Comparison of ENCODE assay signal across 8 cellular contexts in the genomic region with DNA sequence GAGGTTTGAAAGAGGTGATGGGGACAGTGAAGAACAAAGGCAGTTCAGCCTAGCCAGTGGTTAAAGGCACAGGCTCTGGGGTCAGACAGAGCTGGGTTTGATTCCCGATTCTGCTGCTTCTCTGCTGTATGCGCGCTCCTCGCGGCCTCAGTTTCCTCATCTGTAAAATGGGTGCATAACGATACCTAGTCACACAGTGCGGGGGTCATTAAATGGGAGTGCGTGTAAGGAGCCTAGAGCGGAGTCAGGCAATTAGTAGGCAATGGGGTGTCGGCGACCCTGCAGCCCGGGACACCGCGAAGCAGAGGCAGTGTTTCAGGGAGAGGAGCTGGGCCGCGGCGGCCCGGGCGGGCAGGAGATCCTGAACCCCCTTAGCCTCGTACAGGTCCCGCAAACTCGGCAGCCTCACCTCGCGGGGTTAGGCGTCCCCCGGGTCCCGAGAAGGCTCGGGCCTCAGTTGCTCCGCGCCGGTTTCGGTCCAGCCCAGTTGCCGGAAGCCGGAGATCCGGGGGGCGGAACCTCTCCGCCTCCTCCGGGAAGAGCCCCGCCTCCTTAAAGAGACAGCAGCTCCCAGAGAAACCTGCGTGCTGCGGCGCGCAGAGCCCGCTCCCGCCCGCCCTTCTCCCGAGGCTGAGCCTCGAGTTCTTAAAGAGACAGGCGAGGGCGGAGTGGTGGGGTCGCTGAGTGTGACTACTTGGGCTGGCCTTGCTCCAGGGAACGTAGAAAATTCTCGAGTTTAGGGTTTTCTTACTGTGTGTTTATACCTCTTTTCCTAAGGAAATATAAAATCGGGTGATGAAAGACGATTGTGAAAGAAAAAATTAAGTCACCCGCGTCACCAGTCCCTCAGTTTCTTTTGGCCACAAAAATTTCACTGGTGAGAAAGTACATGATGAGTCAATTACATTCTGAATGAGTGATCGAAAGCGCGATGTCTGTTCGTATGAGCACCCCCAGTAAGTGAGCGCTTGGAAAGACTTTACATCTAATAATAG. TPM values are rescaled to one million over a fixed set of nuclear protein-coding genes. Genes with fewer than 3 reads are reported as not detected.
DNase-seq lines count a peak whose midpoint lies in the region; ATAC-seq and TF ChIP-seq lines count a peak whose summit lies in the region.

Gene YIPF1 (minus strand): TSS at position 494 of the 995 bp plus-strand sequence. CDS start 860 bp downstream, outside the sequence.

- peak; percentile 81 to 94 (median 83) for DNase-seq in CD4-positive, CD25-positive, alpha-beta regulatory T cell
- DNase-seq in NCI-H748 treated with DMSO at 0.1 percent for 48 hours (lab: John Stamatoyannopoulos, UW), result peak; percentile 80
- peak; percentile 89 for DNase-seq in activated CD8-positive, alpha-beta T cell treated with anti-CD3 and anti-CD28 coated beads for 36 hours
- DNase-seq in ecto neural progenitor cell (ENCODE audit: low spot score), result peak; percentile 89
- DNase-seq in lower leg skin (ENCODE audit: low spot score in 2 of 2), result peak; percentile 88 to 98
- peak; percentile 77 to 86 for DNase-seq in stimulated activated CD4-positive, alpha-beta T cell treated with anti-CD3 and anti-CD28 coated beads, Interleukin-4, amount 100 ng/mL, for 4 hours

- TF ChIP-seq CTCF in activated CD8-positive, alpha-beta T cell treated with anti-CD3 and anti-CD28 coated beads for 36 hours (IDR thresholded peaks at IDR 0.05), result no peak
- no peak for TF ChIP-seq CTCF in lower leg skin (IDR thresholded peaks at IDR 0.05)

- peaks cover 2% of the 10 kb centered on the region for H3K27me3 ChIP-seq in CD4-positive, CD25-positive, alpha-beta regulatory T cell (ENCODE audit: control insufficient read depth, insufficient read depth, low read length)

- intact Hi-C loops in activated CD8-positive, alpha-beta T cell treated with anti-CD3 and anti-CD28 coated beads for 36 hours (cut with micrococcal nuclease), result loop anchor here (5.0 kb wide), 2 partner anchors 53 to 163 kb away; partner anchors contain the start of genes TCEANC2 and TMEM59
- intact Hi-C loops in lower leg skin (cut with DNase I; ENCODE audit: low total_unique reads), result no loop called here

- peak within 1 kb of the TSS; percentile 94 for H3K4me3 ChIP-seq in CD4-positive, CD25-positive, alpha-beta regulatory T cell (ENCODE audit: low read depth, low read length)
- peak within 1 kb of the TSS; percentile 83 for H3K4me3 ChIP-seq in lower leg skin (ENCODE audit: low read depth, poor library complexity, severe bottlenecking)

- H3K27ac Mint-ChIP-seq in CD4-positive, CD25-positive, alpha-beta regulatory T cell, result peak within 1 kb of the TSS; percentile 93
- peak within 1 kb of the TSS; percentile 99 for H3K27ac Mint-ChIP-seq in activated CD8-positive, alpha-beta T cell treated with anti-CD3 and anti-CD28 coated beads for 36 hours

- 3 to 5% methylated on average over 38 to 47 of the region's 62 CpGs for WGBS in lower leg skin, 2 donors

- POLR2A ChIA-PET in activated CD8-positive, alpha-beta T cell treated with anti-CD3 and anti-CD28 coated beads for 36 hours (lab: Charles Lee), result interaction anchor here (0.7 to 2.1 kb wide), 11 partner anchors 11 to 998 kb away, joined by 3 to 11 read pairs (median 3); partner anchors contain the start of genes DHCR24, IFT25, LRRC42 and NDC1

- peaks cover 19 to 57% (median 38%) of the 10 kb centered on the region in 4 donors for H3K4me1 Mint-ChIP-seq in CD4-positive, CD25-positive, alpha-beta regulatory T cell
- H3K4me1 Mint-ChIP-seq in activated CD8-positive, alpha-beta T cell treated with anti-CD3 and anti-CD28 coated beads for 36 hours (ENCODE audit: low read depth), result peaks cover 36% of the 10 kb centered on the region

- H3K4me3 Mint-ChIP-seq in CD4-positive, CD25-positive, alpha-beta regulatory T cell, result peak within 1 kb of the TSS; percentile 94 to 96 (median 95)
- peak within 1 kb of the TSS; percentile 96 for H3K4me3 Mint-ChIP-seq in activated CD8-positive, alpha-beta T cell treated with anti-CD3 and anti-CD28 coated beads for 36 hours

- H3K36me3 ChIP-seq in CD4-positive, CD25-positive, alpha-beta regulatory T cell (ENCODE audit: control insufficient read depth, insufficient read depth, low read length), result no peaks in the 10 kb centered on the region

- H3K4me1 ChIP-seq in CD4-positive, CD25-positive, alpha-beta regulatory T cell (ENCODE audit: control insufficient read depth, insufficient read depth, low read length, poor library complexity, severe bottlenecking), result peaks cover 17% of the 10 kb centered on the region

- H3K27ac ChIP-seq in CD4-positive, CD25-positive, alpha-beta regulatory T cell (ENCODE audit: insufficient read depth, low read length, poor library complexity, severe bottlenecking), result peak within 1 kb of the TSS; percentile 67

- peaks cover 14% of the 10 kb centered on the region for H3K36me3 Mint-ChIP-seq in CD4-positive, CD25-positive, alpha-beta regulatory T cell
- H3K36me3 Mint-ChIP-seq in activated CD8-positive, alpha-beta T cell treated with anti-CD3 and anti-CD28 coated beads for 36 hours (ENCODE audit: low read depth), result peaks cover 5% of the 10 kb centered on the region

- no peaks in the 10 kb centered on the region for H3K9me3 Mint-ChIP-seq in CD4-positive, CD25-positive, alpha-beta regulatory T cell
- H3K9me3 Mint-ChIP-seq in activated CD8-positive, alpha-beta T cell treated with anti-CD3 and anti-CD28 coated beads for 36 hours, result no peaks in the 10 kb centered on the region

- H3K9me3 ChIP-seq in CD4-positive, CD25-positive, alpha-beta regulatory T cell (ENCODE audit: control insufficient read depth in 2 of 2, low read length in 2 of 2), result no peaks in the 10 kb centered on the region

- CTCF ChIA-PET in activated CD8-positive, alpha-beta T cell treated with anti-CD3 and anti-CD28 coated beads for 36 hours (lab: Charles Lee), result interaction anchor here (1.0 to 4.4 kb wide), 6 partner anchors 11 to 58 kb away, joined by 3 to 19 read pairs (median 4); partner anchors contain the start of gene IFT25

- H3K27me3 Mint-ChIP-seq in CD4-positive, CD25-positive, alpha-beta regulatory T cell, result no peaks in the 10 kb centered on the region
- H3K27me3 Mint-ChIP-seq in activated CD8-positive, alpha-beta T cell treated with anti-CD3 and anti-CD28 coated beads for 36 hours, result no peaks in the 10 kb centered on the region

- peak; percentile 95 to 97 for ATAC-seq in CD4-positive, CD25-positive, alpha-beta regulatory T cell (ENCODE audit: low read depth in 2 of 2)
- ATAC-seq in GM19395 (IDR thresholded peaks at IDR 0.05; ENCODE audit: unreplicated experiment) (peak; percentile 84), HG03558 (IDR thresholded peaks at IDR 0.05; ENCODE audit: extremely low read depth, unreplicated experiment) (peak; percentile 58)
- peak; percentile 92 for ATAC-seq in activated CD8-positive, alpha-beta T cell treated with anti-CD3 and anti-CD28 coated beads for 36 hours

- no peak for TF ChIP-seq POLR2A in lower leg skin (IDR thresholded peaks at IDR 0.05)

RNA-seq across cellular contexts. Expression of gene YIPF1, which starts in this region (rescaled TPM):
- 16.0 TPM for total RNA-seq in CD4-positive, CD25-positive, alpha-beta regulatory T cell
- 10 to 100 TPM; 35.8 to 51.4 (median 38.8) TPM for polyA plus RNA-seq in CD4-positive, CD25-positive, alpha-beta regulatory T cell
- 10 to 100 TPM; 13.2 to 15.6 TPM for total RNA-seq in activated CD8-positive, alpha-beta T cell treated with anti-CD3 and anti-CD28 coated beads for 36 hours
- total RNA-seq in lower leg skin, result 10 to 100 TPM; 11.7 to 30.0 (median 19.5) TPM

Comparison
In these comparisons a context has a peak if more than half of its experiments do, and no peak if none do; other contexts are left out.
1. Peak in every context shown above with its lines: DNase-seq, ATAC-seq, H3K4me3 ChIP-seq and H3K27ac ChIP-seq.